10 cellular contexts compared by ENCODE assay signal in genomic region chr10:32943854-32944661, GRCh38. TPM values are rescaled to one million over a fixed set of nuclear protein-coding genes. Genes with fewer than 3 reads are reported as not detected.
A peak's percentile ranks its signal among the peaks of the same experiment; 100 is the strongest.
DNase-seq lines count a peak whose midpoint lies in the region; ATAC-seq, FAIRE-seq and TF ChIP-seq lines count a peak whose summit lies in the region.
"Had no signal": no experiment of that assay in that cellular context is flagged by ENCODE, and none has a peak within 500 bp of the region (broad histone marks: within the 10 kb centered on the region; RNA-seq: fewer than 3 reads in every experiment).

No MANE protein-coding gene starts in this region.

- 0 out of 2 replicates have a peak, but pooled peaks have one; percentile 32 for TF ChIP-seq RAD21 in HepG2 (CRISPR knock-in tag; IDR thresholded peaks at IDR 0.05)

- no peak overlapping the region for H2AFZ ChIP-seq in HepG2 (ENCODE audit: low read length)

- H3K4me3 ChIP-seq in breast epithelium (no peak overlapping the region), HepG2 (replicated peaks in 1 of 3; ENCODE audit: insufficient read depth in 1 of 3, low read depth in 2 of 3, low read length in 3 of 3) (peak overlapping the region; percentile 31 to 68 (median 48); a peak in 5 of 6 replicates)

- in situ Hi-C loops in HepG2 (cut with HindIII; ENCODE audit: extremely low pct_ligation_motif_present, low pct_unique_long_range_greater_than_20kb), result no loop called here

- H3K36me3 ChIP-seq in breast epithelium, result no peaks in the 10 kb centered on the region
- peaks cover 0 to 1% of the 10 kb centered on the region in 2 experiments; a peak in 1 of 5 replicates for H3K36me3 ChIP-seq in HepG2 (replicated peaks in 1 of 2; ENCODE audit: control insufficient read depth in 1 of 2, insufficient read depth in 2 of 2, low read length in 2 of 2)

- CTCF ChIA-PET in HepG2 (lab: Yijun Ruan, JAX; ENCODE audit: low intra/inter-chr PET ratio, low total read pairs), result no interaction called here

- H3K4me1 ChIP-seq in breast epithelium (peaks cover 0 to 4% of the 10 kb centered on the region in 2 donors), HepG2 (ENCODE audit: insufficient read depth, low read length) (peaks cover 98% of the 10 kb centered on the region)

- peak; percentile 96 for ATAC-seq in HepG2
- ATAC-seq in activated CD4-positive, CD25-positive, alpha-beta regulatory T cell treated with anti-CD3 and anti-CD28 coated beads, Interleukin-2, amount 50 U/mL, for 24 hours, result no peak

- intact Hi-C loops in breast epithelium (cut with DNase I; ENCODE audit: low total_unique reads), result no loop called here
- intact Hi-C loops in HepG2 (cut with micrococcal nuclease; ENCODE audit: unreplicated experiment), result loop anchor here (5.0 kb wide), 1 partner anchor 38 kb away; no protein-coding TSS in a partner anchor

- BruUV-seq in HepG2 (replicated peaks; lab: Mats Ljungman, UMichigan), result no TSS peak

- H3K79me2 ChIP-seq in HepG2 (ENCODE audit: insufficient read depth, low read length), result peaks cover 94% of the 10 kb centered on the region

- POLR2A ChIA-PET in HepG2 (lab: Yijun Ruan, JAX), result interaction anchor here (1.1 to 2.8 kb wide), 6 partner anchors 10 to 62 kb away, joined by 3 to 18 read pairs (median 10); partner anchors contain the start of gene ITGB1

- peaks cover 54% of the 10 kb centered on the region for H4K20me1 ChIP-seq in HepG2 (ENCODE audit: insufficient read depth, low read length)

- H3K4me2 ChIP-seq in HepG2 (ENCODE audit: low read depth, low read length), result peak overlapping the region; percentile 87

- DNase-seq in activated gamma-delta T cell (lab: John Stamatoyannopoulos, UW) (peak; percentile 5), activated gamma-delta T cell treated with Interleukin-2 at 50 U/mL for 16 hours (no peak), breast epithelium (ENCODE audit: low spot score in 2 of 2) (no peak), HepG2 (ENCODE audit: low spot score) (peak; percentile 91), cortex of kidney (lab: John Stamatoyannopoulos, UW) (no peak), NK-92 (lab: John Stamatoyannopoulos, UW; ENCODE audit: unreplicated experiment) (no peak)
- DNase-seq in activated CD4-positive, CD25-positive, alpha-beta regulatory T cell (lab: John Stamatoyannopoulos, UW), result no peak
- DNase-seq: activated effector memory CD4-positive, alpha-beta T cell treated with Interleukin-2 at 50 U/mL for 16 hours; NCI-H1417 treated with DMSO at 0.1 percent for 48 hours had no signal

- peak; percentile 86 for FAIRE-seq in HepG2 (lab: Jason Lieb, UNC)

- TF ChIP-seq EP300 in HepG2 (IDR thresholded peaks at IDR 0.05; ENCODE audit: low read depth in 2 of 2, low read length in 2 of 2) (no peak), HepG2 (CRISPR knock-in tag; IDR thresholded peaks at IDR 0.05; ENCODE audit: borderline replicate concordance) (no peak)

- peak overlapping the region; percentile 68 for H3K9ac ChIP-seq in HepG2 (ENCODE audit: insufficient read depth, low read depth, low read length)

- H3K9me3 ChIP-seq in breast epithelium (no peaks in the 10 kb centered on the region), HepG2 (ENCODE audit: low read length) (no peaks in the 10 kb centered on the region)

- TF ChIP-seq POLR2A in breast epithelium (IDR thresholded peaks at IDR 0.05) (no peak), HepG2 (IDR thresholded peaks at IDR 0.05; ENCODE audit: insufficient read depth in 1 of 2, low read depth in 2 of 2, low read length in 2 of 2) (peak; percentile 31 to 81; a peak in 3 of 4 replicates)

- H3K27me3 ChIP-seq in breast epithelium, result no peaks in the 10 kb centered on the region
- H3K27me3 ChIP-seq in HepG2 (ENCODE audit: control insufficient read depth in 1 of 2, insufficient read depth in 2 of 2, low read length in 2 of 2), result no peaks in the 10 kb centered on the region

- TF ChIP-seq CTCF in breast epithelium (IDR thresholded peaks at IDR 0.05), result no peak
- no peak for TF ChIP-seq CTCF in HepG2 (CRISPR knock-in tag; IDR thresholded peaks at IDR 0.05)

- H3K27ac ChIP-seq in breast epithelium (peak overlapping the region; percentile 14 to 49), HepG2 (ENCODE audit: extremely low read length, insufficient read depth, low read length) (peak overlapping the region; percentile 67)

- 16% methylated on average over 14 of the region's 24 CpGs for WGBS in HepG2 (ENCODE audit: low lambda C conversion rate)

TF ChIP-seq in HepG2, 621 proteins besides CTCF, POLR2A, EP300 and RAD21 (continues in another document):
- TF ChIP-seq THAP9 (CRISPR knock-in tag; IDR thresholded peaks at IDR 0.05; ENCODE audit: borderline replicate concordance) (peak; percentile 61; the same call in 1 of the 2 replicates), ZHX1 (CRISPR knock-in tag; IDR thresholded peaks at IDR 0.05; ENCODE audit: low read depth) (peak; percentile 56; the same call in 1 of the 2 replicates), HCFC1 (IDR thresholded peaks at IDR 0.05; ENCODE audit: low read depth, low read length) (no peak), ZNF580 (CRISPR knock-in tag; IDR thresholded peaks at IDR 0.05; ENCODE audit: borderline replicate concordance, low read depth) (peak; percentile 60; the same call in 1 of the 2 replicates), ZNF292 (CRISPR knock-in tag; IDR thresholded peaks at IDR 0.05; ENCODE audit: borderline replicate concordance, low read depth) (peak; percentile 96)

RNA-seq across cellular contexts. Expression of gene ITGB1, which starts 14.0 kb away (rescaled TPM):
- total RNA-seq in breast epithelium (1,000 to 10,000 TPM in 1 of 3 donors, 100 to 1,000 TPM in 2; 438 to 1,565 (median 480) TPM), HepG2 (2016; rRNA removed; fragmentation: Illumina TruSeq; extraction: Trizol) (123 and 190 TPM in 2 replicates)
- total RNA-seq in HepG2 (2016; cell fraction: cytosol; rRNA removed; fragmentation: Illumina TruSeq; extraction: Trizol; ENCODE audit: low read depth), result 12.8 and 13.0 TPM in 2 replicates
- total RNA-seq in HepG2 (2016; cell fraction: insoluble cytoplasmic fraction; rRNA removed; fragmentation: Illumina TruSeq; extraction: Trizol), result 125 and 196 TPM in 2 replicates
- total RNA-seq in HepG2 (2016; cell fraction: membrane; rRNA removed; fragmentation: Illumina TruSeq; extraction: Trizol), result 42.7 and 46.7 TPM in 2 replicates
- total RNA-seq in HepG2 (2016; cell fraction: nucleus; rRNA removed; fragmentation: Illumina TruSeq; extraction: Trizol), result 196 and 214 TPM in 2 replicates
- polyA plus RNA-seq in HepG2 (2011; rRNA removed), result 182 and 204 TPM in 2 replicates
- polyA plus RNA-seq in HepG2 (2011; cell fraction: cytosol; rRNA removed), result 96.4 and 188 TPM in 2 replicates
- 38.6 and 61.3 TPM in 2 replicates for polyA plus RNA-seq in HepG2 (2011; cell fraction: nucleus; rRNA removed)
- 233 and 276 TPM in 2 replicates for polyA plus RNA-seq in HepG2 (2012)
- polyA plus RNA-seq in HepG2 (2016; cell fraction: cytosol; fragmentation: Illumina TruSeq; extraction: Trizol; ENCODE audit: low read depth), result 7.7 and 7.8 TPM in 2 replicates
- 97.9 and 104 TPM in 2 replicates for polyA plus RNA-seq in HepG2 (2016; cell fraction: insoluble cytoplasmic fraction; fragmentation: Illumina TruSeq; extraction: Trizol; ENCODE audit: low read depth)
- 21.6 and 25.4 TPM in 2 replicates for polyA plus RNA-seq in HepG2 (2016; cell fraction: membrane; fragmentation: Illumina TruSeq; extraction: Trizol; ENCODE audit: low read depth)
- polyA plus RNA-seq in HepG2 (2016; cell fraction: nucleus; fragmentation: Illumina TruSeq; extraction: Trizol; ENCODE audit: insufficient read depth, low read depth), result 187 and 204 TPM in 2 replicates
- polyA minus RNA-seq in HepG2 (2011; rRNA and poly(A)+ RNA removed; ENCODE audit: low replicate concordance), result 148 and 185 TPM in 2 replicates
- 165 and 204 TPM in 2 replicates for polyA minus RNA-seq in HepG2 (2011; cell fraction: cytosol; rRNA and poly(A)+ RNA removed)
- polyA minus RNA-seq in HepG2 (2011; cell fraction: nucleus; rRNA and poly(A)+ RNA removed), result 170 and 220 TPM in 2 replicates

Comparison
In these comparisons a context has a peak if more than half of its experiments do, and no peak if none do; other contexts are left out.
1. DNase-seq: peak in activated gamma-delta T cell (single experiment) and HepG2 (single experiment); none in activated gamma-delta T cell treated with Interleukin-2 at 50 U/mL for 16 hours (single experiment), breast epithelium (0 of 2), cortex of kidney (single experiment), activated CD4-positive, CD25-positive, alpha-beta regulatory T cell (0 of 4) and NK-92 (single experiment).
2. H3K4me3 ChIP-seq: peak in HepG2 (3 of 3); none in breast epithelium (0 of 3).